ENCODE assay signal across 17 cellular contexts in genomic region chr4:153084249-153084648, GRCh38.
"Had no signal": no experiment of that assay in that cellular context is flagged by ENCODE, and none has a peak within 500 bp of the region (broad histone marks: within the 10 kb centered on the region; RNA-seq: fewer than 3 reads in every experiment).

No MANE protein-coding gene starts in this region.

- H3K9me3 ChIP-seq: left lung, neutrophil, pancreas, tibial artery had no signal

- H3K36me3 Mint-ChIP-seq: T-cell had no signal

- H3K27ac ChIP-seq: cardiac muscle cell, foreskin keratinocyte, left lung, neutrophil, pancreas, SK-N-MC, tibial artery had no signal

- H3K4me3 ChIP-seq: cardiac muscle cell, left lung, pancreas, tibial artery had no signal

- H3K36me3 ChIP-seq: cardiac muscle cell, left lung, neutrophil, pancreas, tibial artery had no signal

- H3K4me3 Mint-ChIP-seq: activated T-cell treated with anti-CD3 and anti-CD28 coated beads, Interleukin-2, amount 50 U/mL, for 72 hours; endodermal cell; T-cell had no signal

- H3K9me3 Mint-ChIP-seq: activated T-cell treated with anti-CD3 and anti-CD28 coated beads, Interleukin-2, amount 50 U/mL, for 72 hours; endodermal cell; T-cell had no signal

- FAIRE-seq: colon, pancreas had no signal

- DNase-seq: activated CD4-positive, alpha-beta T cell treated with anti-CD3 and anti-CD28 coated beads, Interleukin-2, amount 50 U/mL, for 1 hour; activated gamma-delta T cell; activated T-cell treated with anti-CD3 and anti-CD28 coated beads, Interleukin-2, amount 50 U/mL, for 72 hours; endodermal cell; foreskin keratinocyte; islet precursor cell; left lung; pancreas; stimulated activated CD8-positive, alpha-beta memory T cell treated with anti-CD3 and anti-CD28 coated beads, Interleukin-4, amount 100 ng/mL, for 48 hours; stimulated activated naive CD4-positive, alpha-beta T cell; T-cell; T-helper 9 cell; tibial artery had no signal

- H3K27ac Mint-ChIP-seq: activated T-cell treated with anti-CD3 and anti-CD28 coated beads, Interleukin-2, amount 50 U/mL, for 72 hours; endodermal cell; T-cell had no signal

- H3K27me3 ChIP-seq: cardiac muscle cell, left lung, pancreas, tibial artery had no signal

- H3K27me3 Mint-ChIP-seq: T-cell had no signal

- H3K4me1 ChIP-seq: foreskin keratinocyte, pancreas had no signal
